Comparison of ENCODE assay signal across 28 cellular contexts in the genomic region with DNA sequence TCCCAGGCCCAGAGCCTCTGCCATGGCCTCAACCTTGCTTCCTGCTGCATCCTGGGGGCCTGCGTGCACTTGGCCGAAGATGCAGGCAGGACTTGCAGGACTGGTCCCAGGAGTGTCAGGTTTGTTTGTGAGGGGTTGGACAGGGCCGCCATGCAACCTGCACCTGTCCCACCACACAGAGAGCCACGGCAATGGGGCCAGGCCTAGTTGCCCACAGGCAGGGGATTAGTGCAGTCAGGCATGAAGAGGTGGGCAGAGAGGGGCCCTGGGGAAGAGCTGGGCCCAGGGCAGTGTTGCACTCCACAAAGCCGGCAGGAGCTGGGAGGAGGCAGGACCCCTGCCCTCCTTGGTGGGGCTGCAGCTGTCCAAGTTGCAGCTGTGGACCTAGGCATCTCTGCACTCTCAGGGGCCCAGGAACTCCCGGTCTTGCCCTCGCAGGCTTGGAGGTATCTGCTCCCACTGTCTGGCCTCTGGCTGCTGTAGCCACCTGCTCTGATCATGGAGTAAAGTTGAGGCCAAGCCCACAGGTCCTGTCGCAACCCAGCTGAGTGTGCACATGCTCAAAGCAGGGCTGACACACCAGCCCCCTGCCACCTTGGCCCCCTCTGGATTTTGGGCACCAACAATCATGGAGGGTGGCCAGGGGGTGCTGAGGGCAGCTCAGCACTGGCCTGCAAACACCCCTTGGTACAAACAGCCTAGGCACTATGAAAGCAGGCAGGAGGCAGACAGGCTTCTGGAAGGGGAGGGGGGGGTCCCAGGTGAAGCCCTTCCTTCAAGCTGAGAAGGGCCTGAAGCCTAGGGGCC.
"Had no signal": no experiment of that assay in that cellular context is flagged by ENCODE, and none has a peak within 500 bp of the region (broad histone marks: within the 10 kb centered on the region; RNA-seq: fewer than 3 reads in every experiment).

No MANE protein-coding gene starts in this region.

- H3K4me1 ChIP-seq: ascending aorta, gastrocnemius medialis, pancreas, psoas muscle had no signal

- H3K36me3 Mint-ChIP-seq: activated naive CD8-positive, alpha-beta T cell; brain; naive thymus-derived CD4-positive, alpha-beta T cell had no signal

- H3K27me3 Mint-ChIP-seq: activated naive CD8-positive, alpha-beta T cell; dendritic cell treated with granulocyte-macrophage colony-stimulating factor and Interleukin-4, amounts not matched to agents 40 ng/mL and 50 ng/mL, for 4 days; naive thymus-derived CD4-positive, alpha-beta T cell had no signal

- H3K9me3 ChIP-seq: ascending aorta, gastrocnemius medialis, pancreas, psoas muscle had no signal

- ATAC-seq: gastrocnemius medialis; left cardiac atrium; naive thymus-derived CD4-positive, alpha-beta T cell; pancreas; psoas muscle had no signal

- H3K4me1 Mint-ChIP-seq: brain; naive thymus-derived CD4-positive, alpha-beta T cell had no signal

- H3K4me3 Mint-ChIP-seq: activated naive CD8-positive, alpha-beta T cell; brain; dendritic cell treated with granulocyte-macrophage colony-stimulating factor and Interleukin-4, amounts not matched to agents 40 ng/mL and 50 ng/mL, for 4 days; naive thymus-derived CD4-positive, alpha-beta T cell; T-helper 1 cell treated with Interleukin-12 subunit alpha and Interleukin-12 subunit beta and Interleukin-4 antibody, amounts not matched to agents 30 μg/mL and 1 μg/mL, for 36 hours had no signal

- H3K4me3 ChIP-seq: ascending aorta, cardiac muscle cell, gastrocnemius medialis, pancreas, psoas muscle, smooth muscle cell had no signal

- H3K36me3 ChIP-seq: ascending aorta, cardiac muscle cell, gastrocnemius medialis, pancreas had no signal

- H3K9me3 Mint-ChIP-seq: T-helper 1 cell treated with Interleukin-12 subunit alpha and Interleukin-12 subunit beta and Interleukin-4 antibody, amounts not matched to agents 30 μg/mL and 1 μg/mL, for 36 hours had no signal

- DNase-seq: activated CD4-positive, alpha-beta T cell treated with anti-CD3 and anti-CD28 coated beads for 4 hours; activated CD4-positive, alpha-beta T cell treated with anti-CD3 and anti-CD28 coated beads, Interleukin-2, amount 50 U/mL, for 4 hours; activated effector memory CD4-positive, alpha-beta T cell treated with Interleukin-2 at 50 U/mL for 16 hours; activated naive CD4-positive, alpha-beta T cell treated with Interleukin-2 at 50 U/mL for 16 hours; activated T-cell treated with anti-CD3 and anti-CD28 coated beads for 4 hours; effector CD4-positive, alpha-beta T cell; gastrocnemius medialis; glutamatergic neuron; left cardiac atrium; midbrain; naive thymus-derived CD4-positive, alpha-beta T cell; nucleus accumbens; psoas muscle; stimulated activated CD4-positive, alpha-beta T cell treated with anti-CD3 and anti-CD28 coated beads, Interleukin-1b, Interleukin-23, amount 100 ng/mL, for 48 hours; stimulated activated CD4-positive, alpha-beta T cell treated with anti-CD3 and anti-CD28 coated beads, Interleukin-4, amount 100 ng/mL, for 4 hours; stimulated activated CD8-positive, alpha-beta memory T cell treated with anti-CD3 and anti-CD28 coated beads, Interleukin-4, amount 100 ng/mL, for 48 hours; stimulated activated naive CD4-positive, alpha-beta T cell; SW 1271; T-helper 9 cell had no signal

- H3K27me3 ChIP-seq: ascending aorta, cardiac muscle cell, gastrocnemius medialis, pancreas had no signal

- H3K27ac Mint-ChIP-seq: activated naive CD8-positive, alpha-beta T cell; brain; dendritic cell treated with granulocyte-macrophage colony-stimulating factor and Interleukin-4, amounts not matched to agents 40 ng/mL and 50 ng/mL, for 4 days; naive thymus-derived CD4-positive, alpha-beta T cell; T-helper 1 cell treated with Interleukin-12 subunit alpha and Interleukin-12 subunit beta and Interleukin-4 antibody, amounts not matched to agents 30 μg/mL and 1 μg/mL, for 36 hours had no signal

- H3K27ac ChIP-seq: ascending aorta, cardiac muscle cell, gastrocnemius medialis, pancreas, psoas muscle, VCaP had no signal
